Comparison of ENCODE assay signal across 9 cellular contexts in genomic region chr10:79046991-79047874, GRCh38. TPM values are rescaled to one million over a fixed set of nuclear protein-coding genes. Genes with fewer than 3 reads are reported as not detected.
DNase-seq lines count a peak whose midpoint lies in the region; ATAC-seq, FAIRE-seq and TF ChIP-seq lines count a peak whose summit lies in the region.
"Had no signal": no experiment of that assay in that cellular context is flagged by ENCODE, and none has a peak within 500 bp of the region (broad histone marks: within the 10 kb centered on the region; RNA-seq: fewer than 3 reads in every experiment).

No MANE protein-coding gene starts in this region.

- 75% methylated on average over 7 of the region's 8 CpGs for WGBS in K562 (ENCODE audit: insufficient coverage, low coverage, missing lambda C conversion rate)
- 84 to 86% methylated on average over 4 to 6 of the region's 8 CpGs for WGBS in mesodermal cell (ENCODE audit: insufficient coverage in 2 of 2), 2 experiments
- WGBS in prostate gland = 88% methylated on average over 8 of the region's 8 CpGs

- ATAC-seq in natural killer cell treated with Interleukin-12 subunit alpha and Interleukin-12 subunit beta and Interleukin-15 and Interleukin-18, amount 100 ng/mL, for 72 hours = no peak
- no peak for ATAC-seq in natural killer cell
- ATAC-seq in K562 = peak; percentile 38
- ATAC-seq in GM18520 (IDR thresholded peaks at IDR 0.05; ENCODE audit: unreplicated experiment) = no peak

- intact Hi-C loops in natural killer cell (cut with micrococcal nuclease) (no loop called here), K562 (cut with micrococcal nuclease) (no loop called here), prostate gland (cut with DNase I) (no loop called here)

- H3K27me3 ChIP-seq in K562 (ENCODE audit: control insufficient read depth in 2 of 2, insufficient read depth in 2 of 2, low read length in 2 of 2) (no peaks in the 10 kb centered on the region), WERI-Rb-1 (ENCODE audit: insufficient read depth, low read depth, severe bottlenecking) (no peaks in the 10 kb centered on the region), prostate gland (replicated peaks; ENCODE audit: insufficient read depth) (no peaks in the 10 kb centered on the region)

- peaks cover 9 to 12% of the 10 kb centered on the region in 2 donors for H3K4me1 Mint-ChIP-seq in natural killer cell treated with Interleukin-12 subunit alpha and Interleukin-12 subunit beta and Interleukin-15 and Interleukin-18, amount 100 ng/mL, for 72 hours (ENCODE audit: low read depth in 2 of 2)
- H3K4me1 Mint-ChIP-seq in natural killer cell = peaks cover 6 to 26% of the 10 kb centered on the region in 2 donors

- BruUV-seq in K562 (replicated peaks; lab: Mats Ljungman, UMichigan) = no TSS peak

- H2AFZ ChIP-seq in K562 (ENCODE audit: low read depth, low read length) = peak overlapping the region; percentile 91

- H3K79me2 ChIP-seq in K562 (ENCODE audit: control insufficient read depth, insufficient read depth, low read length) = no peaks in the 10 kb centered on the region

- no peak for DNase-seq in natural killer cell treated with Interleukin-12 subunit alpha and Interleukin-12 subunit beta and Interleukin-15 and Interleukin-18, amount 100 ng/mL, for 72 hours (ENCODE audit: low spot score)
- DNase-seq in natural killer cell (no peak), K562 (ENCODE audit: extremely low read depth in 1 of 4, low spot score in 3 of 4) (no peak), WERI-Rb-1 (no peak), prostate gland (ENCODE audit: low spot score) (no peak), GM10248 (ENCODE audit: extremely low spot score) (no peak)
- DNase-seq: NCI-H748 treated with DMSO at 0.1 percent for 48 hours had no signal

- peak overlapping the region; percentile 46 to 74 for H3K27ac Mint-ChIP-seq in natural killer cell treated with Interleukin-12 subunit alpha and Interleukin-12 subunit beta and Interleukin-15 and Interleukin-18, amount 100 ng/mL, for 72 hours
- peak overlapping the region in 1 of 2 donors; percentile 87 for H3K27ac Mint-ChIP-seq in natural killer cell

- H3K9me3 ChIP-seq in K562 (replicated peaks; ENCODE audit: control insufficient read depth, insufficient read depth, low read depth, low read length) (no peaks in the 10 kb centered on the region), mesodermal cell (ENCODE audit: control insufficient read depth, low read length) (no peaks in the 10 kb centered on the region), WERI-Rb-1 (ENCODE audit: severe bottlenecking) (no peaks in the 10 kb centered on the region), prostate gland (no peaks in the 10 kb centered on the region)

- H3K9me3 Mint-ChIP-seq in natural killer cell treated with Interleukin-12 subunit alpha and Interleukin-12 subunit beta and Interleukin-15 and Interleukin-18, amount 100 ng/mL, for 72 hours = no peaks in the 10 kb centered on the region
- no peaks in the 10 kb centered on the region for H3K9me3 Mint-ChIP-seq in natural killer cell

- H3K4me3 Mint-ChIP-seq in natural killer cell treated with Interleukin-12 subunit alpha and Interleukin-12 subunit beta and Interleukin-15 and Interleukin-18, amount 100 ng/mL, for 72 hours = no peak overlapping the region
- H3K4me3 Mint-ChIP-seq in natural killer cell = no peak overlapping the region

- TF ChIP-seq CTCF in natural killer cell (IDR thresholded peaks at IDR 0.05) = no peak
- no peak for TF ChIP-seq CTCF in K562 (IDR thresholded peaks at IDR 0.05 in 2 of 3, conservative IDR thresholded peaks at IDR 0.05 in 1 of 3; ENCODE audit: insufficient read depth in 2 of 3, low read depth in 1 of 3, low read length in 3 of 3)
- TF ChIP-seq CTCF in WERI-Rb-1 (IDR thresholded peaks at IDR 0.05; ENCODE audit: low read depth, low read length) = no peak
- no peak for TF ChIP-seq CTCF in prostate gland (IDR thresholded peaks at IDR 0.05)
- no peak for TF ChIP-seq CTCF in GM10248 (IDR thresholded peaks at IDR 0.05; ENCODE audit: control extremely low read depth, extremely low read depth, low read depth, missing control alignments)

- H3K27ac ChIP-seq in K562 (ENCODE audit: extremely low read depth, low read depth, low read length) (peak overlapping the region; percentile 70; the same call in 1 of the 3 replicates), mesodermal cell (ENCODE audit: low read depth, low read length, severe bottlenecking) (peak overlapping the region; percentile 71), WERI-Rb-1 (no peak overlapping the region), prostate gland (no peak overlapping the region)

- TF ChIP-seq RAD21 in K562 (CRISPR knock-in tag; conservative IDR thresholded peaks at IDR 0.05 in 1 of 2, IDR thresholded peaks at IDR 0.05 in 1 of 2) = no peak

- H4K20me1 ChIP-seq in K562 (replicated peaks; ENCODE audit: control insufficient read depth, insufficient read depth, low read length) = no peaks in the 10 kb centered on the region

- peak; percentile 52 for FAIRE-seq in K562 (lab: Jason Lieb, UNC)

- H3K4me3 ChIP-seq in K562 (no peak overlapping the region), mesodermal cell (ENCODE audit: extremely low read depth, insufficient read depth, low read length, poor library complexity, severe bottlenecking) (no peak overlapping the region), WERI-Rb-1 (ENCODE audit: low read depth, low read length) (no peak overlapping the region), prostate gland (no peak overlapping the region)

- POLR2A ChIA-PET in K562 (lab: Yijun Ruan, JAX) (interaction anchor here (0.7 to 1.8 kb wide), 5 partner anchors 8 to 401 kb away, joined by 3 to 11 read pairs (median 4); no protein-coding TSS in a partner anchor), GM10248 (lab: Yijun Ruan, JAX) (no interaction called here)

- H3K9ac ChIP-seq in K562 (ENCODE audit: insufficient read depth in 1 of 2, low read depth in 2 of 2, low read length in 2 of 2) = peak overlapping the region; percentile 37 to 88; a peak in 3 of 4 replicates

- no peaks in the 10 kb centered on the region for H3K36me3 Mint-ChIP-seq in natural killer cell treated with Interleukin-12 subunit alpha and Interleukin-12 subunit beta and Interleukin-15 and Interleukin-18, amount 100 ng/mL, for 72 hours
- H3K36me3 Mint-ChIP-seq in natural killer cell = no peaks in the 10 kb centered on the region

- CTCF ChIA-PET in K562 (lab: Yijun Ruan, JAX; ENCODE audit: low intra/inter-chr PET ratio) = no interaction called here
- CTCF ChIA-PET in GM10248 (lab: Yijun Ruan, JAX) = no interaction called here

- peaks cover 0 to 7% of the 10 kb centered on the region in 2 donors for H3K27me3 Mint-ChIP-seq in natural killer cell treated with Interleukin-12 subunit alpha and Interleukin-12 subunit beta and Interleukin-15 and Interleukin-18, amount 100 ng/mL, for 72 hours
- H3K27me3 Mint-ChIP-seq in natural killer cell (ENCODE audit: low read depth in 2 of 2) = peaks cover 3 to 5% of the 10 kb centered on the region in 2 donors

- H3K4me2 ChIP-seq in K562 (ENCODE audit: insufficient read depth, low read length) = peak overlapping the region; percentile 58; the same call in 1 of the 2 replicates

- H3K36me3 ChIP-seq in K562 (ENCODE audit: control insufficient read depth, insufficient read depth, low read length) (no peaks in the 10 kb centered on the region), mesodermal cell (ENCODE audit: control insufficient read depth, insufficient read depth, low read length) (no peaks in the 10 kb centered on the region), WERI-Rb-1 (no peaks in the 10 kb centered on the region), prostate gland (no peaks in the 10 kb centered on the region)

- no peak for TF ChIP-seq EP300 in K562 (IDR thresholded peaks at IDR 0.05; ENCODE audit: low read length)

- in situ Hi-C loops in K562 (cut with MboI) = no loop called here

- H3K4me1 ChIP-seq in K562 (replicated peaks in 1 of 2; ENCODE audit: control insufficient read depth in 2 of 2, insufficient read depth in 2 of 2, low read length in 2 of 2) (peaks cover 25 to 34% of the 10 kb centered on the region in 2 experiments), mesodermal cell (ENCODE audit: control insufficient read depth, insufficient read depth, low read length, poor library complexity, severe bottlenecking) (peaks cover 34% of the 10 kb centered on the region), prostate gland (replicated peaks) (peaks cover 11% of the 10 kb centered on the region)

- no peaks in the 10 kb centered on the region for H3K9me1 ChIP-seq in K562 (ENCODE audit: control insufficient read depth, insufficient read depth, low read length)

- TF ChIP-seq POLR2A in K562 (conservative IDR thresholded peaks at IDR 0.05) = no peak
- no peak for TF ChIP-seq POLR2A in prostate gland (IDR thresholded peaks at IDR 0.05)

TF ChIP-seq in K562, 482 proteins besides CTCF, POLR2A, EP300 and RAD21 (continues in another document):
- TF ChIP-seq ELF4 (CRISPR knock-in tag; IDR thresholded peaks at IDR 0.05) = peak; percentile 74; the same call in 1 of the 2 replicates
- TF ChIP-seq OTX1 (CRISPR knock-in tag; IDR thresholded peaks at IDR 0.05) = 0 out of 2 replicates have a peak, but pooled peaks have one; percentile 43
- TF ChIP-seq DIDO1 (tag; IDR thresholded peaks at IDR 0.05; ENCODE audit: low read depth) = no peak
- no peak for TF ChIP-seq CBX5 (IDR thresholded peaks at IDR 0.05; ENCODE audit: borderline replicate concordance, low read depth)

RNA-seq across cellular contexts. Expression of gene ZMIZ1, which starts 21.5 kb away (rescaled TPM):
- total RNA-seq in natural killer cell treated with Interleukin-12 subunit alpha and Interleukin-12 subunit beta and Interleukin-15 and Interleukin-18, amount 100 ng/mL, for 72 hours = 10 to 100 TPM; 49.7 to 54.4 TPM
- total RNA-seq in natural killer cell (10 to 100 TPM; 36.5 to 51.5 (median 37.9) TPM), K562 (2014; rRNA removed) (7.0 and 7.7 TPM in 2 replicates), K562 (2014; rRNA removed; fragmentation: Illumina TruSeq; extraction: Trizol) (2.6 and 2.8 TPM in 2 replicates), K562 (2015; rRNA removed; fragmentation: Illumina TruSeq; extraction: Trizol) (4.3 and 5.0 TPM in 2 replicates), K562 (2021) (30.3 and 37.3 TPM in 2 replicates), prostate gland (10 to 100 TPM; 69.6 to 78.5 TPM)
- 31.4 and 71.8 TPM in 2 replicates for total RNA-seq in K562 (2011; cell fraction: chromatin; rRNA removed; ENCODE audit: low replicate concordance)
- 28.6 and 32.2 TPM in 2 replicates for total RNA-seq in K562 (2011; cell fraction: nucleolus; rRNA removed)
- total RNA-seq in K562 (2011; cell fraction: nucleoplasm; rRNA removed) = 31.8 and 38.1 TPM in 2 replicates
- polyA plus RNA-seq in K562 (2011; rRNA removed) (3.6 and 6.2 TPM in 2 replicates), K562 (2014; fragmentation: Illumina TruSeq; extraction: Trizol) (22.9 and 25.1 TPM in 2 replicates), K562 (2014; fragmentation: Nextera tagmentation; extraction: Ambion mirVana) (1 to 10 TPM; 1.0 to 1.9 TPM), K562 (2014; rRNA removed) (11.0 and 11.7 TPM in 2 replicates)
- polyA plus RNA-seq in K562 (2011; cell fraction: cytosol; rRNA removed) = 5.2 and 5.4 TPM in 2 replicates
- polyA plus RNA-seq in K562 (2011; cell fraction: nucleus; rRNA removed) = 18.9 and 30.6 TPM in 2 replicates
- 23.3 and 39.2 TPM in 2 replicates for polyA plus RNA-seq in K562 (2012)
- 5.8 and 6.7 TPM in 2 replicates for polyA minus RNA-seq in K562 (2011; rRNA and poly(A)+ RNA removed)
- 14.9 and 22.3 TPM in 2 replicates for polyA minus RNA-seq in K562 (2011; cell fraction: cytosol; rRNA and poly(A)+ RNA removed)
- polyA minus RNA-seq in K562 (2011; cell fraction: nucleus; rRNA and poly(A)+ RNA removed) = 17.6 and 22.4 TPM in 2 replicates
- 53.5 TPM for polyA plus RNA-seq in mesodermal cell (2013, experiment 1 of 2)
- 52.9 TPM for polyA plus RNA-seq in mesodermal cell (2013, experiment 2 of 2)

Comparison
In these comparisons a context has a peak if more than half of its experiments do, and no peak if none do; other contexts are left out.
1. H3K27ac ChIP-seq: peak in K562 (single experiment) and mesodermal cell (single experiment); none in WERI-Rb-1 (single experiment) and prostate gland (0 of 2).